In the genomic region with DNA sequence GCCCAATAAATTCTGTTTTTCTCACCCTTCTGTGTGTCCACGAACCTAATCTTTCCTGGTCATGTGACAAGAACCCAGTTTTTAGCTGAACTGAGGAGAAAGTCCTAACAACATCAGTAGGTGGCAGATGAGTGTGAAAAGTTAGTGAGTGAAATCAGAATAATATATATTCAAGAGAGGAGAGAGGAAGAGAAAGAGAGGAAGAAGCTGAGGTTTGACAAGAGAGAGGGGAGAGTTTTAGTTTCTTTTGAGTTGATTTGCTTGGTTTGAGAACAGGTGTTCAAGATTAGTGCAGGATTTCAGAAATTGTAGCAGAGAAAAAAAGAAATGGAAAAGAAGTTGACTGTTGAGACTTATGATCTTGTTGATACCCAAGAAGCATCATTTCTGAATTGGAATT, we compare ENCODE assay signal across 28 cellular contexts.
A peak's percentile ranks its signal among the peaks of the same experiment; 100 is the strongest.
DNase-seq lines count a peak whose midpoint lies in the region; ATAC-seq and TF ChIP-seq lines count a peak whose summit lies in the region.
"Had no signal": no experiment of that assay in that cellular context is flagged by ENCODE, and none has a peak within 500 bp of the region (broad histone marks: within the 10 kb centered on the region; RNA-seq: fewer than 3 reads in every experiment).

No MANE protein-coding gene starts in this region.

- DNase-seq in GM10266 (ENCODE audit: extremely low spot score) = peak; percentile 2
- no peak for DNase-seq in WTC11 (ENCODE audit: low spot score)
- DNase-seq in activated naive CD4-positive, alpha-beta T cell treated with anti-CD3 and anti-CD28 coated beads, Interleukin-2, amount 10 ng/mL, durations not matched to agents 7 days and 5 days = no peak
- no peak for DNase-seq in activated CD4-positive, alpha-beta memory T cell treated with anti-CD3 and anti-CD28 coated beads for 36 hours
- no peak for DNase-seq in occipital lobe (lab: John Stamatoyannopoulos, UW)
- no peak for DNase-seq in HAP-1 (ENCODE audit: low spot score in 2 of 2)
- DNase-seq: activated CD4-positive, alpha-beta T cell treated with anti-CD3 and anti-CD28 coated beads for 1 hour; activated CD8-positive, alpha-beta T cell treated with anti-CD3 and anti-CD28 coated beads, Interleukin-2, amount 10 ng/mL, durations not matched to agents 7 days and 5 days; activated effector memory CD4-positive, alpha-beta T cell treated with Interleukin-2 at 50 U/mL for 16 hours; activated naive CD8-positive, alpha-beta T cell treated with anti-CD3 and anti-CD28 coated beads, Interleukin-2, amount 50 U/mL, for 24 hours; activated T-cell treated with anti-CD3 and anti-CD28 coated beads for 4 hours; BE2C; body of pancreas; COR-L47; DMS79 treated with DMSO at 0.1 percent for 48 hours; glutamatergic neuron; mucosa of descending colon; NCI-H1092; NCI-H2029; NCI-H69; sigmoid colon; transverse colon had no signal

- no peaks in the 10 kb centered on the region for H3K4me1 ChIP-seq in HAP-1
- H3K4me1 ChIP-seq: A549, body of pancreas, transverse colon had no signal

- no peaks in the 10 kb centered on the region for H3K9me3 ChIP-seq in HAP-1
- H3K9me3 ChIP-seq: A549, BE2C, body of pancreas, mucosa of descending colon, sigmoid colon, transverse colon had no signal

- H3K36me3 ChIP-seq in HAP-1 (replicated peaks) = no peaks in the 10 kb centered on the region
- H3K36me3 ChIP-seq: BE2C, sigmoid colon, transverse colon had no signal

- no peak overlapping the region for H3K27ac Mint-ChIP-seq in WTC11
- H3K27ac Mint-ChIP-seq in activated naive CD4-positive, alpha-beta T cell treated with anti-CD3 and anti-CD28 coated beads, Interleukin-2, amount 10 ng/mL, durations not matched to agents 7 days and 5 days = no peak overlapping the region
- no peak overlapping the region for H3K27ac Mint-ChIP-seq in activated CD4-positive, alpha-beta memory T cell treated with anti-CD3 and anti-CD28 coated beads for 36 hours
- H3K27ac Mint-ChIP-seq: activated CD8-positive, alpha-beta T cell treated with anti-CD3 and anti-CD28 coated beads, Interleukin-2, amount 10 ng/mL, durations not matched to agents 7 days and 5 days; activated naive CD8-positive, alpha-beta T cell treated with anti-CD3 and anti-CD28 coated beads, Interleukin-2, amount 50 U/mL, for 24 hours; progenitor cell of endocrine pancreas had no signal

- intact Hi-C loops in activated CD4-positive, alpha-beta memory T cell treated with anti-CD3 and anti-CD28 coated beads for 36 hours (cut with micrococcal nuclease) = no loop called here

- ATAC-seq in GM18867 (IDR thresholded peaks at IDR 0.05; ENCODE audit: unreplicated experiment) (peak; percentile 64), HG02642 (IDR thresholded peaks at IDR 0.05; ENCODE audit: poor library complexity, unreplicated experiment) (peak; percentile 44), WTC11 (no peak)
- ATAC-seq: A549; activated CD8-positive, alpha-beta T cell treated with anti-CD3 and anti-CD28 coated beads, Interleukin-2, amount 10 ng/mL, durations not matched to agents 7 days and 5 days; activated naive CD8-positive, alpha-beta T cell treated with anti-CD3 and anti-CD28 coated beads, Interleukin-2, amount 50 U/mL, for 24 hours; body of pancreas; mucosa of descending colon had no signal

- CTCF ChIA-PET in WTC11 (lab: Charles Lee) = no interaction called here
- CTCF ChIA-PET in activated naive CD4-positive, alpha-beta T cell treated with anti-CD3 and anti-CD28 coated beads, Interleukin-2, amount 10 ng/mL, durations not matched to agents 7 days and 5 days (lab: Charles Lee) = no interaction called here
- CTCF ChIA-PET in activated CD4-positive, alpha-beta memory T cell treated with anti-CD3 and anti-CD28 coated beads for 36 hours (lab: Charles Lee) = no interaction called here

- no peak overlapping the region for H3K4me3 Mint-ChIP-seq in WTC11
- H3K4me3 Mint-ChIP-seq in activated naive CD4-positive, alpha-beta T cell treated with anti-CD3 and anti-CD28 coated beads, Interleukin-2, amount 10 ng/mL, durations not matched to agents 7 days and 5 days = no peak overlapping the region
- no peak overlapping the region for H3K4me3 Mint-ChIP-seq in activated CD4-positive, alpha-beta memory T cell treated with anti-CD3 and anti-CD28 coated beads for 36 hours
- H3K4me3 Mint-ChIP-seq: activated CD8-positive, alpha-beta T cell treated with anti-CD3 and anti-CD28 coated beads, Interleukin-2, amount 10 ng/mL, durations not matched to agents 7 days and 5 days; activated naive CD8-positive, alpha-beta T cell treated with anti-CD3 and anti-CD28 coated beads, Interleukin-2, amount 50 U/mL, for 24 hours; neural crest cell had no signal

- peaks cover 18% of the 10 kb centered on the region for H3K9me3 Mint-ChIP-seq in WTC11
- peaks cover 20% of the 10 kb centered on the region for H3K9me3 Mint-ChIP-seq in activated naive CD4-positive, alpha-beta T cell treated with anti-CD3 and anti-CD28 coated beads, Interleukin-2, amount 10 ng/mL, durations not matched to agents 7 days and 5 days
- H3K9me3 Mint-ChIP-seq in activated CD4-positive, alpha-beta memory T cell treated with anti-CD3 and anti-CD28 coated beads for 36 hours = peaks cover 20% of the 10 kb centered on the region

- no peaks in the 10 kb centered on the region for H3K36me3 Mint-ChIP-seq in WTC11
- H3K36me3 Mint-ChIP-seq in activated naive CD4-positive, alpha-beta T cell treated with anti-CD3 and anti-CD28 coated beads, Interleukin-2, amount 10 ng/mL, durations not matched to agents 7 days and 5 days = no peaks in the 10 kb centered on the region
- no peaks in the 10 kb centered on the region for H3K36me3 Mint-ChIP-seq in activated CD4-positive, alpha-beta memory T cell treated with anti-CD3 and anti-CD28 coated beads for 36 hours

- in situ Hi-C loops in HAP-1 (cut with MboI; ENCODE audit: low sequenced_read_pairs) = no loop called here

- TF ChIP-seq CTCF in GM10266 (IDR thresholded peaks at IDR 0.05; ENCODE audit: control insufficient read depth, insufficient read depth, low read depth, missing control alignments) (no peak), WTC11 (IDR thresholded peaks at IDR 0.05) (no peak)

- POLR2A ChIA-PET in WTC11 (lab: Charles Lee) = no interaction called here
- POLR2A ChIA-PET in activated CD4-positive, alpha-beta memory T cell treated with anti-CD3 and anti-CD28 coated beads for 36 hours (lab: Charles Lee) = no interaction called here

- H3K4me3 ChIP-seq in HAP-1 = no peak overlapping the region
- H3K4me3 ChIP-seq: A549, body of pancreas, lung, mucosa of descending colon, sigmoid colon, transverse colon had no signal

- H3K27me3 Mint-ChIP-seq in WTC11 (ENCODE audit: low read depth) = no peaks in the 10 kb centered on the region
- no peaks in the 10 kb centered on the region for H3K27me3 Mint-ChIP-seq in activated naive CD4-positive, alpha-beta T cell treated with anti-CD3 and anti-CD28 coated beads, Interleukin-2, amount 10 ng/mL, durations not matched to agents 7 days and 5 days
- no peaks in the 10 kb centered on the region for H3K27me3 Mint-ChIP-seq in activated CD4-positive, alpha-beta memory T cell treated with anti-CD3 and anti-CD28 coated beads for 36 hours
- H3K27me3 Mint-ChIP-seq: activated naive CD8-positive, alpha-beta T cell treated with anti-CD3 and anti-CD28 coated beads, Interleukin-2, amount 50 U/mL, for 24 hours had no signal

- H3K27me3 ChIP-seq in HAP-1 (ENCODE audit: low read depth) = no peaks in the 10 kb centered on the region
- H3K27me3 ChIP-seq: BE2C, body of pancreas, sigmoid colon, transverse colon had no signal

- H3K4me1 Mint-ChIP-seq in WTC11 = no peaks in the 10 kb centered on the region
- no peaks in the 10 kb centered on the region for H3K4me1 Mint-ChIP-seq in activated naive CD4-positive, alpha-beta T cell treated with anti-CD3 and anti-CD28 coated beads, Interleukin-2, amount 10 ng/mL, durations not matched to agents 7 days and 5 days
- H3K4me1 Mint-ChIP-seq in activated CD4-positive, alpha-beta memory T cell treated with anti-CD3 and anti-CD28 coated beads for 36 hours (ENCODE audit: low read depth) = no peaks in the 10 kb centered on the region
- H3K4me1 Mint-ChIP-seq: neural crest cell had no signal

TF ChIP-seq in WTC11, 78 proteins besides CTCF, POLR2A, EP300 and RAD21:
- TF ChIP-seq, protein P1, sequence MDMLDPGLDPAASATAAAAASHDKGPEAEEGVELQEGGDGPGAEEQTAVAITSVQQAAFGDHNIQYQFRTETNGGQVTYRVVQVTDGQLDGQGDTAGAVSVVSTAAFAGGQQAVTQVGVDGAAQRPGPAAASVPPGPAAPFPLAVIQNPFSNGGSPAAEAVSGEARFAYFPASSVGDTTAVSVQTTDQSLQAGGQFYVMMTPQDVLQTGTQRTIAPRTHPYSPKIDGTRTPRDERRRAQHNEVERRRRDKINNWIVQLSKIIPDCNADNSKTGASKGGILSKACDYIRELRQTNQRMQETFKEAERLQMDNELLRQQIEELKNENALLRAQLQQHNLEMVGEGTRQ (CRISPR knock-in tag; IDR thresholded peaks at IDR 0.05) = 0 out of 2 replicates have a peak, but pooled peaks have one; percentile 12
- TF ChIP-seq, protein P2, sequence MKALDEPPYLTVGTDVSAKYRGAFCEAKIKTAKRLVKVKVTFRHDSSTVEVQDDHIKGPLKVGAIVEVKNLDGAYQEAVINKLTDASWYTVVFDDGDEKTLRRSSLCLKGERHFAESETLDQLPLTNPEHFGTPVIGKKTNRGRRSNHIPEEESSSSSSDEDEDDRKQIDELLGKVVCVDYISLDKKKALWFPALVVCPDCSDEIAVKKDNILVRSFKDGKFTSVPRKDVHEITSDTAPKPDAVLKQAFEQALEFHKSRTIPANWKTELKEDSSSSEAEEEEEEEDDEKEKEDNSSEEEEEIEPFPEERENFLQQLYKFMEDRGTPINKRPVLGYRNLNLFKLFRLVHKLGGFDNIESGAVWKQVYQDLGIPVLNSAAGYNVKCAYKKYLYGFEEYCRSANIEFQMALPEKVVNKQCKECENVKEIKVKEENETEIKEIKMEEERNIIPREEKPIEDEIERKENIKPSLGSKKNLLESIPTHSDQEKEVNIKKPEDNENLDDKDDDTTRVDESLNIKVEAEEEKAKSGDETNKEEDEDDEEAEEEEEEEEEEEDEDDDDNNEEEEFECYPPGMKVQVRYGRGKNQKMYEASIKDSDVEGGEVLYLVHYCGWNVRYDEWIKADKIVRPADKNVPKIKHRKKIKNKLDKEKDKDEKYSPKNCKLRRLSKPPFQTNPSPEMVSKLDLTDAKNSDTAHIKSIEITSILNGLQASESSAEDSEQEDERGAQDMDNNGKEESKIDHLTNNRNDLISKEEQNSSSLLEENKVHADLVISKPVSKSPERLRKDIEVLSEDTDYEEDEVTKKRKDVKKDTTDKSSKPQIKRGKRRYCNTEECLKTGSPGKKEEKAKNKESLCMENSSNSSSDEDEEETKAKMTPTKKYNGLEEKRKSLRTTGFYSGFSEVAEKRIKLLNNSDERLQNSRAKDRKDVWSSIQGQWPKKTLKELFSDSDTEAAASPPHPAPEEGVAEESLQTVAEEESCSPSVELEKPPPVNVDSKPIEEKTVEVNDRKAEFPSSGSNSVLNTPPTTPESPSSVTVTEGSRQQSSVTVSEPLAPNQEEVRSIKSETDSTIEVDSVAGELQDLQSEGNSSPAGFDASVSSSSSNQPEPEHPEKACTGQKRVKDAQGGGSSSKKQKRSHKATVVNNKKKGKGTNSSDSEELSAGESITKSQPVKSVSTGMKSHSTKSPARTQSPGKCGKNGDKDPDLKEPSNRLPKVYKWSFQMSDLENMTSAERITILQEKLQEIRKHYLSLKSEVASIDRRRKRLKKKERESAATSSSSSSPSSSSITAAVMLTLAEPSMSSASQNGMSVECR (CRISPR knock-in tag; IDR thresholded peaks at IDR 0.05; ENCODE audit: borderline replicate concordance) = no peak
TF ChIP-seq in WTC11: peak in this region for 1.
